Comparison of ENCODE assay signal across 1 cellular context in the genomic region with DNA sequence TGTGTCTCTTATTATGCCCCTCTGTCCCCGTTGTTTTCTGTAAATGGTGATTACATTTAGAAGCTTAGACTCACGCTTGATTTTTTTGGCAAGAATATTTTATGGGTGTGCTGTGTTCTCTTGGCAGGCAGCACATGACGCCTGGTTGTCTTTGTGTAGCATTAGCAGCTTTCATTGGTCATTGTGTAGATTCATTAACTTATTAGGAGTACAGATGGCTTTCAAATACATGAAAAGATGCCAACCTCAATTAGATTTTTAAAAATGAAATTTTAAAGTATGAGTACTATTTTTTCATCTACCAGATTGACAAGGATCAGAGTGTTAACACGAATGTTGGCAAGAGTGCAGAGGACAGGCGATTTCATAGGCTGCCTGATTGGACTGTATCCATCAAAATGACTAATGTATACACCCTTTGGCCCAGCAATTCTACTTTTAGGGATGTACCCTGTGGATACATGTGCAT.
TF ChIP-seq lines count a peak whose summit lies in the region.

No MANE protein-coding gene starts in this region.

TF ChIP-seq in IMR-90, 13 proteins besides CTCF, POLR2A, EP300 and RAD21:
- TF ChIP-seq, protein P1, sequence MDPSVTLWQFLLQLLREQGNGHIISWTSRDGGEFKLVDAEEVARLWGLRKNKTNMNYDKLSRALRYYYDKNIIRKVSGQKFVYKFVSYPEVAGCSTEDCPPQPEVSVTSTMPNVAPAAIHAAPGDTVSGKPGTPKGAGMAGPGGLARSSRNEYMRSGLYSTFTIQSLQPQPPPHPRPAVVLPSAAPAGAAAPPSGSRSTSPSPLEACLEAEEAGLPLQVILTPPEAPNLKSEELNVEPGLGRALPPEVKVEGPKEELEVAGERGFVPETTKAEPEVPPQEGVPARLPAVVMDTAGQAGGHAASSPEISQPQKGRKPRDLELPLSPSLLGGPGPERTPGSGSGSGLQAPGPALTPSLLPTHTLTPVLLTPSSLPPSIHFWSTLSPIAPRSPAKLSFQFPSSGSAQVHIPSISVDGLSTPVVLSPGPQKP (IDR thresholded peaks at IDR 0.05; ENCODE audit: borderline replicate concordance, low read depth, low read length), result no peak
- TF ChIP-seq, protein P2, sequence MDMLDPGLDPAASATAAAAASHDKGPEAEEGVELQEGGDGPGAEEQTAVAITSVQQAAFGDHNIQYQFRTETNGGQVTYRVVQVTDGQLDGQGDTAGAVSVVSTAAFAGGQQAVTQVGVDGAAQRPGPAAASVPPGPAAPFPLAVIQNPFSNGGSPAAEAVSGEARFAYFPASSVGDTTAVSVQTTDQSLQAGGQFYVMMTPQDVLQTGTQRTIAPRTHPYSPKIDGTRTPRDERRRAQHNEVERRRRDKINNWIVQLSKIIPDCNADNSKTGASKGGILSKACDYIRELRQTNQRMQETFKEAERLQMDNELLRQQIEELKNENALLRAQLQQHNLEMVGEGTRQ (IDR thresholded peaks at IDR 0.05; ENCODE audit: low read depth, low read length), result peak; percentile 45
